12 cellular contexts compared by ENCODE assay signal in genomic region chr10:31698169-31698890, GRCh38.
DNase-seq lines count a peak whose midpoint lies in the region; ATAC-seq and TF ChIP-seq lines count a peak whose summit lies in the region.
"Had no signal": no experiment of that assay in that cellular context is flagged by ENCODE, and none has a peak within 500 bp of the region (broad histone marks: within the 10 kb centered on the region; RNA-seq: fewer than 3 reads in every experiment).

No MANE protein-coding gene starts in this region.

- H3K36me3 ChIP-seq in adipocyte (ENCODE audit: control insufficient read depth, insufficient read depth, low read length, severe bottlenecking) = no peaks in the 10 kb centered on the region
- no peaks in the 10 kb centered on the region for H3K36me3 ChIP-seq in trophoblast cell (ENCODE audit: control insufficient read depth in 1 of 2, insufficient read depth in 2 of 2, low read length in 2 of 2)

- TF ChIP-seq CTCF in AG09309 (IDR thresholded peaks at IDR 0.05; ENCODE audit: control insufficient read depth, insufficient read depth, low read depth, low read length, missing control alignments) (no peak), foreskin fibroblast (IDR thresholded peaks at IDR 0.05; ENCODE audit: low read depth, low read length) (no peak)

- H2BK120ac ChIP-seq in trophoblast cell (ENCODE audit: insufficient read depth, low read length, poor library complexity) = no peak overlapping the region

- no peaks in the 10 kb centered on the region for H3K27me3 ChIP-seq in adipocyte (replicated peaks; ENCODE audit: control insufficient read depth, insufficient read depth, low read length)
- H3K27me3 ChIP-seq in trophoblast cell (ENCODE audit: insufficient read depth, low read length) = no peaks in the 10 kb centered on the region

- no peak overlapping the region for H3K4ac ChIP-seq in trophoblast cell (ENCODE audit: low read depth, low read length)

- H3K4me3 ChIP-seq in AG09309 (ENCODE audit: control insufficient read depth, low read depth, low read length) (peak overlapping the region; percentile 6; the same call in 1 of the 2 replicates), adipocyte (ENCODE audit: low read length) (peak overlapping the region; percentile 76), foreskin fibroblast (ENCODE audit: low read depth in 1 of 2, low read length in 2 of 2) (peak overlapping the region; percentile 4 to 28), trophoblast cell (ENCODE audit: low read depth, low read length) (no peak overlapping the region)

- WGBS in trophoblast cell (ENCODE audit: extremely low coverage, insufficient coverage, insufficient read length) = no CpG with 5 or more reads among the region's 11 CpGs

- no peak overlapping the region for H3K14ac ChIP-seq in trophoblast cell (ENCODE audit: low read length)

- H3K9me3 ChIP-seq in adipocyte (ENCODE audit: control insufficient read depth, low read length) (peaks cover 6% of the 10 kb centered on the region), trophoblast cell (ENCODE audit: insufficient read depth, low read depth, low read length) (peaks cover 5% of the 10 kb centered on the region)

- H2BK5ac ChIP-seq in trophoblast cell (ENCODE audit: low read depth, low read length, poor library complexity) = no peak overlapping the region

- H3K23ac ChIP-seq in trophoblast cell (ENCODE audit: low read length) = no peak overlapping the region

- H3K79me2 ChIP-seq in trophoblast cell (ENCODE audit: control insufficient read depth, insufficient read depth, low read length, poor library complexity) = no peaks in the 10 kb centered on the region

- no peak overlapping the region for H3K18ac ChIP-seq in trophoblast cell (ENCODE audit: low read length)

- no peak overlapping the region for H3K27ac ChIP-seq in trophoblast cell (ENCODE audit: low read depth, low read length)
- H3K27ac ChIP-seq: C4-2B had no signal

- peak overlapping the region; percentile 86 for H3K9ac ChIP-seq in adipocyte (ENCODE audit: low read length)
- no peak overlapping the region for H3K9ac ChIP-seq in trophoblast cell (ENCODE audit: low read length)

- no peak overlapping the region for H4K12ac ChIP-seq in trophoblast cell (ENCODE audit: low read depth, low read length)

- no peak overlapping the region for H2AK5ac ChIP-seq in trophoblast cell (ENCODE audit: low read length)

- H3K4me1 ChIP-seq in adipocyte (ENCODE audit: control insufficient read depth, insufficient read depth, low read length) (peaks cover 32% of the 10 kb centered on the region), trophoblast cell (ENCODE audit: control insufficient read depth in 1 of 2, insufficient read depth in 2 of 2, low read length in 2 of 2) (peaks cover 0 to 4% of the 10 kb centered on the region in 2 experiments)

- no peak overlapping the region for H3K4me2 ChIP-seq in trophoblast cell (ENCODE audit: low read length)

- H4K8ac ChIP-seq in trophoblast cell (ENCODE audit: low read depth, low read length) = no peak overlapping the region

- ATAC-seq in HG02970 (IDR thresholded peaks at IDR 0.05; ENCODE audit: low FRiP score, unreplicated experiment) = no peak

- H2AFZ ChIP-seq in trophoblast cell (ENCODE audit: insufficient read depth, low read length, poor library complexity) = peak overlapping the region; percentile 0

- H2BK12ac ChIP-seq in trophoblast cell (ENCODE audit: low read length) = no peak overlapping the region

- DNase-seq in AG09309 (ENCODE audit: low read depth) (peak; percentile 86), adipocyte (ENCODE audit: low read depth) (peak; percentile 95), foreskin fibroblast (peak; percentile 88 to 93), trophoblast cell (peak; percentile 81 to 88), NCI-H2107 (lab: John Stamatoyannopoulos, UW) (no peak)
- DNase-seq in stimulated activated CD4-positive, alpha-beta T cell treated with anti-CD3 and anti-CD28 coated beads, Interleukin-4, amount 100 ng/mL, for 24 hours = no peak
- no peak for DNase-seq in stimulated activated CD4-positive, alpha-beta T cell treated with anti-CD3 and anti-CD28 coated beads, Interleukin-12 subunit alpha, Interleukin-12 subunit beta, amount 100 ng/mL, for 4 hours
- DNase-seq: activated CD4-positive, CD25-positive, alpha-beta regulatory T cell; effector memory CD4-positive, alpha-beta T cell; NCI-H526 had no signal

- H4K91ac ChIP-seq in trophoblast cell (ENCODE audit: low read depth, low read length) = no peak overlapping the region

- no peaks in the 10 kb centered on the region for H3K79me1 ChIP-seq in trophoblast cell (ENCODE audit: low read length)

Comparison
In these comparisons a context has a peak if more than half of its experiments do, and no peak if none do; other contexts are left out.
1. DNase-seq: peak in AG09309 (single experiment), adipocyte (single experiment), foreskin fibroblast (2 of 2) and trophoblast cell (2 of 2); none in stimulated activated CD4-positive, alpha-beta T cell treated with anti-CD3 and anti-CD28 coated beads, Interleukin-4, amount 100 ng/mL, for 24 hours (single experiment), stimulated activated CD4-positive, alpha-beta T cell treated with anti-CD3 and anti-CD28 coated beads, Interleukin-12 subunit alpha, Interleukin-12 subunit beta, amount 100 ng/mL, for 4 hours (single experiment) and NCI-H2107 (single experiment).